Comparison of ENCODE assay signal across 9 cellular contexts in genomic region chr2:207619764-207620203, GRCh38. TPM values are rescaled to one million over a fixed set of nuclear protein-coding genes. Genes with fewer than 3 reads are reported as not detected.
DNase-seq lines count a peak whose midpoint lies in the region; ATAC-seq, FAIRE-seq and TF ChIP-seq lines count a peak whose summit lies in the region.
"Had no signal": no experiment of that assay in that cellular context is flagged by ENCODE, and none has a peak within 500 bp of the region (broad histone marks: within the 10 kb centered on the region; RNA-seq: fewer than 3 reads in every experiment).

No MANE protein-coding gene starts in this region.

- WGBS in testis, 2 donors, result 59 to 86% methylated on average over 4 of the region's 4 CpGs

- peaks cover 52% of the 10 kb centered on the region for H3K4me1 Mint-ChIP-seq in CD14-positive monocyte
- peaks cover 44% of the 10 kb centered on the region for H3K4me1 Mint-ChIP-seq in activated CD8-positive, alpha-beta T cell treated with anti-CD3 and anti-CD28 coated beads for 36 hours (ENCODE audit: low read depth)

- DNase-seq in CD14-positive monocyte (ENCODE audit: low spot score), result peak; percentile 56
- no peak for DNase-seq in activated CD8-positive, alpha-beta T cell treated with anti-CD3 and anti-CD28 coated beads for 36 hours
- DNase-seq in Peyer's patch, result no peak
- DNase-seq in testis, result no peak
- DNase-seq in D721Med (ENCODE audit: insufficient read length, low spot score), result no peak
- DNase-seq in C1 segment of cervical spinal cord (lab: John Stamatoyannopoulos, UW), result no peak
- DNase-seq: amygdala had no signal

- no peaks in the 10 kb centered on the region for H3K27me3 Mint-ChIP-seq in CD14-positive monocyte (ENCODE audit: low read depth in 3 of 3)
- H3K27me3 Mint-ChIP-seq in activated CD8-positive, alpha-beta T cell treated with anti-CD3 and anti-CD28 coated beads for 36 hours, result no peaks in the 10 kb centered on the region

- POLR2A ChIA-PET in activated CD8-positive, alpha-beta T cell treated with anti-CD3 and anti-CD28 coated beads for 36 hours (lab: Charles Lee), result interaction anchor here (1.2 kb wide), 1 partner anchor 11 kb away, joined by 4 read pairs; no protein-coding TSS in a partner anchor

- H3K9me3 Mint-ChIP-seq in CD14-positive monocyte, result no peaks in the 10 kb centered on the region
- H3K9me3 Mint-ChIP-seq in activated CD8-positive, alpha-beta T cell treated with anti-CD3 and anti-CD28 coated beads for 36 hours, result no peaks in the 10 kb centered on the region

- intact Hi-C loops in CD14-positive monocyte (cut with micrococcal nuclease), result loop anchor here in 1 of 2 donors (10.0 kb wide), 1 partner anchor 425 kb away; no protein-coding TSS in a partner anchor
- intact Hi-C loops in activated CD8-positive, alpha-beta T cell treated with anti-CD3 and anti-CD28 coated beads for 36 hours (cut with micrococcal nuclease), result loop anchor here (10.0 kb wide), 1 partner anchor 645 kb away; the partner anchor contains the start of gene PIKFYVE
- intact Hi-C loops in testis (cut with DNase I; ENCODE audit: low total_unique reads), result no loop called here

- H3K9me3 ChIP-seq in Peyer's patch, result no peaks in the 10 kb centered on the region
- no peaks in the 10 kb centered on the region for H3K9me3 ChIP-seq in testis

- peaks cover 0 to 3% (median 0%) of the 10 kb centered on the region in 3 donors for H3K36me3 ChIP-seq in Peyer's patch
- H3K36me3 ChIP-seq in testis (ENCODE audit: low read depth, missing control alignments), result no peaks in the 10 kb centered on the region

- H3K36me3 Mint-ChIP-seq in CD14-positive monocyte, result peaks cover 28 to 45% of the 10 kb centered on the region in 2 donors
- H3K36me3 Mint-ChIP-seq in activated CD8-positive, alpha-beta T cell treated with anti-CD3 and anti-CD28 coated beads for 36 hours (ENCODE audit: low read depth), result peaks cover 71% of the 10 kb centered on the region

- H3K27me3 ChIP-seq in Peyer's patch (no peaks in the 10 kb centered on the region), testis (no peaks in the 10 kb centered on the region)

- H3K27ac ChIP-seq in Peyer's patch, result peak overlapping the region in 2 of 4 donors; percentile 16 to 59
- H3K27ac ChIP-seq in testis, result no peak overlapping the region

- peaks cover 0 to 7% (median 2%) of the 10 kb centered on the region in 4 donors for H3K4me1 ChIP-seq in Peyer's patch
- peaks cover 9% of the 10 kb centered on the region for H3K4me1 ChIP-seq in testis

- FAIRE-seq in D721Med (lab: Jason Lieb, UNC), result no peak

- TF ChIP-seq POLR2A in Peyer's patch (IDR thresholded peaks at IDR 0.05) (no peak), testis (IDR thresholded peaks at IDR 0.05) (no peak)

- peak overlapping the region; percentile 90 to 96 (median 93) for H3K27ac Mint-ChIP-seq in CD14-positive monocyte
- H3K27ac Mint-ChIP-seq in activated CD8-positive, alpha-beta T cell treated with anti-CD3 and anti-CD28 coated beads for 36 hours, result peak overlapping the region; percentile 56

- no peak overlapping the region for H3K4me3 ChIP-seq in Peyer's patch
- H3K4me3 ChIP-seq in testis, result no peak overlapping the region

- TF ChIP-seq CTCF in CD14-positive monocyte (IDR thresholded peaks at IDR 0.05) (no peak), Peyer's patch (IDR thresholded peaks at IDR 0.05) (no peak), testis (IDR thresholded peaks at IDR 0.05) (no peak), D721Med (IDR thresholded peaks at IDR 0.05; ENCODE audit: insufficient read depth, missing control alignments) (no peak)
- TF ChIP-seq CTCF in activated CD8-positive, alpha-beta T cell treated with anti-CD3 and anti-CD28 coated beads for 36 hours (IDR thresholded peaks at IDR 0.05), result no peak

- ATAC-seq in GM19463 (IDR thresholded peaks at IDR 0.05; ENCODE audit: unreplicated experiment) (peak; percentile 27), HG03457 (IDR thresholded peaks at IDR 0.05; ENCODE audit: unreplicated experiment) (peak; percentile 34)
- no peak for ATAC-seq in activated CD8-positive, alpha-beta T cell treated with anti-CD3 and anti-CD28 coated beads for 36 hours

- CTCF ChIA-PET in activated CD8-positive, alpha-beta T cell treated with anti-CD3 and anti-CD28 coated beads for 36 hours (lab: Charles Lee), result no interaction called here

- peak overlapping the region; percentile 37 to 63 for H3K4me3 Mint-ChIP-seq in CD14-positive monocyte
- no peak overlapping the region for H3K4me3 Mint-ChIP-seq in activated CD8-positive, alpha-beta T cell treated with anti-CD3 and anti-CD28 coated beads for 36 hours

RNA-seq across cellular contexts. Expression of gene METTL21A, which starts 5.4 kb away (rescaled TPM):
- 10 to 100 TPM; 44.7 to 47.0 TPM for polyA plus RNA-seq in CD14-positive monocyte
- 10 to 100 TPM; 28.9 to 30.7 TPM for total RNA-seq in activated CD8-positive, alpha-beta T cell treated with anti-CD3 and anti-CD28 coated beads for 36 hours
- total RNA-seq in Peyer's patch, result 10 to 100 TPM in 2 of 4 donors, 1 to 10 TPM in 2; 7.0 to 23.1 (median 9.0) TPM
- total RNA-seq in testis, result 10 to 100 TPM in 1 of 2 donors, 1 to 10 TPM in 1; 7.8 to 14.9 TPM
- polyA plus RNA-seq in testis (ENCODE audit: insufficient read depth, low read depth, low replicate concordance), result 14.6 TPM
